Comparison of ENCODE assay signal across 21 cellular contexts in the genomic region with DNA sequence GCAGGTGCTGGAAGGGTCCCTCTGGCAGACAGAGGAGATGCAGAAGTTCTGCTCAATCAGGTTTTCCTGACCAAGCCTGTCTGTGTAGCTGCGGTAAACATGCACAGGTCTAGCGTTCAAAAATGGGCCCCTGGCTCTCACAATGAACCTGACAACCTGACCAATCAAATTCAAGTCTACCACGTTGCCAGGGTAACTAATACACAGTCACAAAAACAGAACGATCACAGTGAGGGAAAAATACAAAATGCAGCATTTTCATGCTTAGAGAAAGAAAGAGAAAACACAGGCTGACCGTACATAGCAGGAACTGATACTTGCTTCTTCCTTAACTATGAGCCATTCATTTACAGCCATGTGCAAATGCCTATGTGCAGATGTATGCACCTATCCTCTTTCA.
DNase-seq lines count a peak whose midpoint lies in the region; ATAC-seq and TF ChIP-seq lines count a peak whose summit lies in the region.
"Had no signal": no experiment of that assay in that cellular context is flagged by ENCODE, and none has a peak within 500 bp of the region (broad histone marks: within the 10 kb centered on the region; RNA-seq: fewer than 3 reads in every experiment).

No MANE protein-coding gene starts in this region.

- TF ChIP-seq CTCF in nephron progenitor cell (IDR thresholded peaks at IDR 0.05) (no peak), lower leg skin (IDR thresholded peaks at IDR 0.05) (no peak)

- H3K36me3 Mint-ChIP-seq in T-helper 17 cell (ENCODE audit: low read depth) = no peaks in the 10 kb centered on the region
- H3K36me3 Mint-ChIP-seq in nephron progenitor cell (ENCODE audit: low read depth) = no peaks in the 10 kb centered on the region
- H3K36me3 Mint-ChIP-seq: activated CD8-positive, alpha-beta memory T cell treated with anti-CD3 and anti-CD28 coated beads, Interleukin-2, amount 10 ng/mL, durations not matched to agents 7 days and 5 days; activated naive CD4-positive, alpha-beta T cell treated with anti-CD3 and anti-CD28 coated beads, Interleukin-2, amount 50 U/mL, for 72 hours had no signal

- H3K9me3 Mint-ChIP-seq in nephron progenitor cell = no peaks in the 10 kb centered on the region
- H3K9me3 Mint-ChIP-seq: activated T-helper 1 cell treated with anti-CD3 and anti-CD28 coated beads, Interleukin-12 subunit alpha, Interleukin-12 subunit beta, Interleukin-2, Interleukin-4 antibody, amounts not matched to agents 30 ng/mL and 10 ng/mL and 1 ng/mL, durations not matched to agents 14 hours and 24 hours and 36 hours had no signal

- no peaks in the 10 kb centered on the region for H3K9me3 ChIP-seq in T-helper 17 cell (ENCODE audit: control insufficient read depth, low read length, poor library complexity, severe bottlenecking)
- H3K9me3 ChIP-seq: neutrophil, prostate gland had no signal

- H3K4me3 ChIP-seq in lower leg skin (ENCODE audit: low read depth, poor library complexity, severe bottlenecking) = no peak overlapping the region
- H3K4me3 ChIP-seq: lung, prostate gland had no signal

- DNase-seq in T-helper 17 cell (no peak), nephron progenitor cell (no peak), lower leg skin (ENCODE audit: low spot score in 2 of 2) (no peak), GM03348 (ENCODE audit: low spot score) (no peak), SIG-M5 treated with dmso at 0.1 percent for 504 hours (lab: John Stamatoyannopoulos, UW; ENCODE audit: unreplicated experiment) (no peak)
- DNase-seq: activated CD4-positive, alpha-beta T cell treated with anti-CD3 and anti-CD28 coated beads, Interleukin-2, amount 50 U/mL, for 1 hour; activated CD8-positive, alpha-beta memory T cell treated with anti-CD3 and anti-CD28 coated beads, Interleukin-2, amount 10 ng/mL, durations not matched to agents 7 days and 5 days; caudate nucleus; kidney; NCI-H1417; NCI-H2081 treated with DMSO at 0.1 percent for 48 hours; NCI-H510A; stimulated activated CD8-positive, alpha-beta memory T cell treated with anti-CD3 and anti-CD28 coated beads, Interleukin-4, amount 100 ng/mL, for 48 hours had no signal

- H3K27me3 Mint-ChIP-seq in T-helper 17 cell (peaks cover 22% of the 10 kb centered on the region), nephron progenitor cell (ENCODE audit: low read depth, poor library complexity) (peaks cover 18% of the 10 kb centered on the region)

- TF ChIP-seq POLR2A in lower leg skin (IDR thresholded peaks at IDR 0.05) = no peak

- peaks cover 8% of the 10 kb centered on the region for H3K4me1 Mint-ChIP-seq in T-helper 17 cell
- H3K4me1 Mint-ChIP-seq in nephron progenitor cell = peaks cover 18% of the 10 kb centered on the region
- H3K4me1 Mint-ChIP-seq: activated CD8-positive, alpha-beta memory T cell treated with anti-CD3 and anti-CD28 coated beads, Interleukin-2, amount 10 ng/mL, durations not matched to agents 7 days and 5 days had no signal

- intact Hi-C loops in lower leg skin (cut with DNase I; ENCODE audit: low total_unique reads) = no loop called here

- H3K27ac Mint-ChIP-seq in T-helper 17 cell (peak overlapping the region; percentile 0), nephron progenitor cell (peak overlapping the region; percentile 44)
- H3K27ac Mint-ChIP-seq: activated CD8-positive, alpha-beta memory T cell treated with anti-CD3 and anti-CD28 coated beads, Interleukin-2, amount 10 ng/mL, durations not matched to agents 7 days and 5 days; activated T-helper 1 cell treated with anti-CD3 and anti-CD28 coated beads, Interleukin-12 subunit alpha, Interleukin-12 subunit beta, Interleukin-2, Interleukin-4 antibody, amounts not matched to agents 30 ng/mL and 10 ng/mL and 1 ng/mL, durations not matched to agents 14 hours and 24 hours and 36 hours had no signal

- 40 to 48% methylated on average over 5 of the region's 5 CpGs for WGBS in lower leg skin, 2 donors

- H3K4me3 Mint-ChIP-seq in T-helper 17 cell (peak overlapping the region; percentile 82), nephron progenitor cell (no peak overlapping the region)
- H3K4me3 Mint-ChIP-seq: activated CD8-positive, alpha-beta memory T cell treated with anti-CD3 and anti-CD28 coated beads, Interleukin-2, amount 10 ng/mL, durations not matched to agents 7 days and 5 days; activated T-helper 1 cell treated with anti-CD3 and anti-CD28 coated beads, Interleukin-12 subunit alpha, Interleukin-12 subunit beta, Interleukin-2, Interleukin-4 antibody, amounts not matched to agents 30 ng/mL and 10 ng/mL and 1 ng/mL, durations not matched to agents 14 hours and 24 hours and 36 hours had no signal

- ATAC-seq in GM21423 (IDR thresholded peaks at IDR 0.05; ENCODE audit: unreplicated experiment) = peak; percentile 56
- peak; percentile 74 for ATAC-seq in HG03520 (IDR thresholded peaks at IDR 0.05; ENCODE audit: unreplicated experiment)
- peak; percentile 71 for ATAC-seq in T-helper 17 cell
- ATAC-seq in HG03139 (IDR thresholded peaks at IDR 0.05; ENCODE audit: unreplicated experiment) = no peak
- ATAC-seq: activated CD8-positive, alpha-beta memory T cell treated with anti-CD3 and anti-CD28 coated beads, Interleukin-2, amount 10 ng/mL, durations not matched to agents 7 days and 5 days had no signal
